Comparison of ENCODE assay signal across 8 cellular contexts in the genomic region with DNA sequence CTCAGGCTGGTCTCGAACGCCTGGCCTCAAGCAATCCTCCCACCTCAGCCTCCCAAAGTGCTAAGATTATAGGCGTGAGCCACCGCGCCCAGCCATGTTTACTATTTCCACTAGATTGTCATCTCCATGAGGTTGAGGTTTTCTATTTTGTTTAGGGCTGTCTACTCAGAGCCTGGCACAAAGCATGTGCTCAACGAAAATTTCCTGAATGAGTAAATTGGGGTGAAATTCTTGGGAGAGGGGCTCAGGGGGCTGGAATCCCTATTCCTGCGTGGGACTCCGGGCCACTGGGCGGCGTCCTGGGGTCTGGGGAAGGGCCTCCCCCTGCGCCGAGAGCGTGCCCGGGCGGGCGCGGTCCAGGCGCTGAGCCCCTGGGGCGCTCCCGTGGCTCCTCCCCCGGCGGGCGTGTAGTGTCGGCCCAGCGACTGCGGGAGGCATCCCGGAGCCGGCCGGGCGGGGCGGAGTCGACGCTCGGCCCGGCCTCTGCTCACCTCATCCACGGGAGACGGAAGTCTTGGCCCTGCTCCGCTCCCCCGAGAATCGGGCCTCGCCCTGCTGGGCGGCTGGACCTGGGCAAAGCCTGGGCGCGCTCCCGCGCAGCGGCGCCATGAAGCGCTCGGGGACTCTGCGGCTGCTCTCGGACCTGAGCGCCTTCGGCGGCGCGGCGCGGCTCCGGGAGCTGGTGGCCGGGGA. TPM values are rescaled to one million over a fixed set of nuclear protein-coding genes. Genes with fewer than 3 reads are reported as not detected.
DNase-seq lines count a peak whose midpoint lies in the region; ATAC-seq and TF ChIP-seq lines count a peak whose summit lies in the region.

HPS6 (plus strand) TSS at position 482 of the 693 bp plus-strand sequence; CDS start at position 608, 126 bp downstream.

- peaks cover 20 to 47% of the 10 kb centered on the region in 2 donors for H3K4me1 ChIP-seq in left lung

- intact Hi-C loops in activated CD4-positive, alpha-beta T cell treated with anti-CD3 and anti-CD28 coated beads, Interleukin-2, amount 10 ng/mL, durations not matched to agents 24 days and 14 days (cut with micrococcal nuclease): loop anchor here (1.0 to 10.0 kb wide), 6 partner anchors 9 to 1000 kb away; partner anchors contain the start of genes ARMH3, KAZALD1, LDB1 and NOLC1
- intact Hi-C loops in left lung (cut with DNase I): no loop called here

- H3K4me3 Mint-ChIP-seq in activated CD4-positive, alpha-beta T cell treated with anti-CD3 and anti-CD28 coated beads, Interleukin-2, amount 10 ng/mL, durations not matched to agents 24 days and 14 days: peak within 1 kb of the TSS; percentile 87

- H3K27me3 ChIP-seq in left lung: no peaks in the 10 kb centered on the region

- H3K27ac ChIP-seq in coronary artery: peak within 1 kb of the TSS; percentile 85 to 97
- peak within 1 kb of the TSS; percentile 88 to 94 for H3K27ac ChIP-seq in left lung

- ATAC-seq in GM19023 (IDR thresholded peaks at IDR 0.05; ENCODE audit: unreplicated experiment) (peak; percentile 94), HG03280 (IDR thresholded peaks at IDR 0.05; ENCODE audit: unreplicated experiment) (peak; percentile 96), left lung (peak; percentile 99)

- peaks cover 23% of the 10 kb centered on the region for H3K4me1 Mint-ChIP-seq in activated CD4-positive, alpha-beta T cell treated with anti-CD3 and anti-CD28 coated beads, Interleukin-2, amount 10 ng/mL, durations not matched to agents 24 days and 14 days

- H3K36me3 Mint-ChIP-seq in activated CD4-positive, alpha-beta T cell treated with anti-CD3 and anti-CD28 coated beads, Interleukin-2, amount 10 ng/mL, durations not matched to agents 24 days and 14 days (ENCODE audit: low read depth): peaks cover 3% of the 10 kb centered on the region

- DNase-seq in AG20443 (ENCODE audit: low spot score) (peak; percentile 98), NCI-H460 (ENCODE audit: extremely low read depth, low read depth) (peak; percentile 93), coronary artery (ENCODE audit: low spot score) (peak; percentile 95), left lung (peak; percentile 93 to 99)
- DNase-seq in activated CD4-positive, alpha-beta T cell treated with anti-CD3 and anti-CD28 coated beads, Interleukin-2, amount 10 ng/mL, durations not matched to agents 24 days and 14 days: peak; percentile 97
- peak; percentile 91 for DNase-seq in stimulated activated CD4-positive, alpha-beta T cell treated with anti-CD3 and anti-CD28 coated beads, Interleukin-4, amount 100 ng/mL, for 1 hour

- no peaks in the 10 kb centered on the region for H3K9me3 Mint-ChIP-seq in activated CD4-positive, alpha-beta T cell treated with anti-CD3 and anti-CD28 coated beads, Interleukin-2, amount 10 ng/mL, durations not matched to agents 24 days and 14 days

- TF ChIP-seq CTCF in coronary artery (IDR thresholded peaks at IDR 0.05) (no peak), left lung (IDR thresholded peaks at IDR 0.05) (peak in 1 of 2 donors; percentile 38)

- H3K36me3 ChIP-seq in left lung: peaks cover 0 to 21% of the 10 kb centered on the region in 2 donors

- H3K4me3 ChIP-seq in coronary artery (peak within 1 kb of the TSS; percentile 97), left lung (peak within 1 kb of the TSS; percentile 84 to 99)

- peak within 1 kb of the TSS; percentile 94 for H3K27ac Mint-ChIP-seq in activated CD4-positive, alpha-beta T cell treated with anti-CD3 and anti-CD28 coated beads, Interleukin-2, amount 10 ng/mL, durations not matched to agents 24 days and 14 days

- H3K9me3 ChIP-seq in left lung: no peaks in the 10 kb centered on the region

- H3K27me3 Mint-ChIP-seq in activated CD4-positive, alpha-beta T cell treated with anti-CD3 and anti-CD28 coated beads, Interleukin-2, amount 10 ng/mL, durations not matched to agents 24 days and 14 days: no peaks in the 10 kb centered on the region

RNA-seq across cellular contexts. Expression of gene HPS6, which starts in this region (rescaled TPM):
- 16.7 and 19.5 TPM in 2 replicates for total RNA-seq in NCI-H460 (2014; rRNA removed; shearing (Covaris generic))
- polyA plus RNA-seq in NCI-H460 (2014; cell fraction: nucleus; rRNA removed): 23.1 and 27.5 TPM in 2 replicates
- 22.7 and 25.8 TPM in 2 replicates for total RNA-seq in activated CD4-positive, alpha-beta T cell treated with anti-CD3 and anti-CD28 coated beads, Interleukin-2, amount 10 ng/mL, durations not matched to agents 24 days and 14 days
- total RNA-seq in left lung: 10 to 100 TPM; 19.1 to 21.0 TPM

Comparison
In these comparisons a context has a peak if more than half of its experiments do, and no peak if none do; other contexts are left out.
1. Peak in every context shown above with its lines: DNase-seq, ATAC-seq, H3K4me3 ChIP-seq and H3K27ac ChIP-seq.